ENCODE assay signal across 10 cellular contexts in genomic region chr2:159960413-159960812, GRCh38. TPM values are rescaled to one million over a fixed set of nuclear protein-coding genes. Genes with fewer than 3 reads are reported as not detected.
DNase-seq lines count a peak whose midpoint lies in the region; TF ChIP-seq lines count a peak whose summit lies in the region.
"Had no signal": no experiment of that assay in that cellular context is flagged by ENCODE, and none has a peak within 500 bp of the region (broad histone marks: within the 10 kb centered on the region; RNA-seq: fewer than 3 reads in every experiment).

No MANE protein-coding gene starts in this region.

- POLR2A ChIA-PET in SK-N-SH (lab: Yijun Ruan, JAX), result no interaction called here

- H3K4me3 Mint-ChIP-seq in HFFc6, result no peak overlapping the region
- no peak overlapping the region for H3K4me3 Mint-ChIP-seq in T-helper 2 cell treated with Interferon-gamma antibody and Interleukin-4, amounts not matched to agents 5 μg/mL and 100 μg/mL, for 36 hours

- H3K9me3 ChIP-seq in SK-N-SH, result no peaks in the 10 kb centered on the region
- no peaks in the 10 kb centered on the region for H3K9me3 ChIP-seq in mesodermal cell (ENCODE audit: control insufficient read depth, low read length)

- whole genome bisulfite sequencing in SK-N-SH (ENCODE audit: low lambda C conversion rate), result 94% methylated on average over 2 of the region's 2 CpGs
- WGBS in mesodermal cell (ENCODE audit: insufficient coverage in 2 of 2), 2 experiments, result no CpG with 5 or more reads among the region's 2 CpGs

- TF ChIP-seq CTCF in GM13977 (IDR thresholded peaks at IDR 0.05; ENCODE audit: extremely low read depth, insufficient read depth, missing control alignments) (no peak), HFFc6 (IDR thresholded peaks at IDR 0.05) (no peak), SK-N-SH (IDR thresholded peaks at IDR 0.05) (no peak)

- H3K27ac ChIP-seq in SK-N-SH (ENCODE audit: low read depth in 2 of 2, low read length in 1 of 2), result peak overlapping the region; percentile 50 to 66; a peak in 3 of 4 replicates
- peak overlapping the region; percentile 24 for H3K27ac ChIP-seq in mesodermal cell (ENCODE audit: low read depth, low read length, severe bottlenecking)
- H3K27ac ChIP-seq: parathyroid adenoma had no signal

- H3K9me3 Mint-ChIP-seq in HFFc6, result no peaks in the 10 kb centered on the region
- no peaks in the 10 kb centered on the region for H3K9me3 Mint-ChIP-seq in T-helper 2 cell treated with Interferon-gamma antibody and Interleukin-4, amounts not matched to agents 5 μg/mL and 100 μg/mL, for 36 hours

- peak overlapping the region; percentile 10 for H2AFZ ChIP-seq in SK-N-SH (ENCODE audit: low read depth)
- H2AFZ ChIP-seq: parathyroid adenoma had no signal

- H3K4me1 ChIP-seq in SK-N-SH (ENCODE audit: control insufficient read depth in 1 of 2, insufficient read depth in 2 of 2, low read depth in 1 of 2, low read length in 1 of 2) (no peaks in the 10 kb centered on the region; a peak in 2 of 4 replicates), mesodermal cell (ENCODE audit: control insufficient read depth, insufficient read depth, low read length, poor library complexity, severe bottlenecking) (peaks cover 9% of the 10 kb centered on the region)
- H3K4me1 ChIP-seq: parathyroid adenoma had no signal

- in situ Hi-C loops in GM13977 (cut with MboI; ENCODE audit: low pct_unique_long_range_greater_than_20kb, low sequenced_read_pairs, unreplicated experiment), result loop anchor here (25.0 kb wide), 1 partner anchor 1048 kb away; no protein-coding TSS in a partner anchor

- CTCF ChIA-PET in SK-N-SH (lab: Yijun Ruan, JAX), result no interaction called here

- H3K27me3 ChIP-seq in SK-N-SH (ENCODE audit: insufficient read depth), result no peaks in the 10 kb centered on the region

- no peak for TF ChIP-seq RAD21 in SK-N-SH (IDR thresholded peaks at IDR 0.05; ENCODE audit: low read length)

- peaks cover 7% of the 10 kb centered on the region; the same call in 1 of the 2 replicates for H3K36me3 Mint-ChIP-seq in HFFc6 (ENCODE audit: low read depth)
- no peaks in the 10 kb centered on the region for H3K36me3 Mint-ChIP-seq in T-helper 2 cell treated with Interferon-gamma antibody and Interleukin-4, amounts not matched to agents 5 μg/mL and 100 μg/mL, for 36 hours (ENCODE audit: low read depth)

- peaks cover 8% of the 10 kb centered on the region for H3F3A ChIP-seq in SK-N-SH (replicated peaks; ENCODE audit: insufficient read depth)

- peak in 1 of 2 experiments; percentile 35; a peak in 1 of 4 replicates for TF ChIP-seq EP300 in SK-N-SH (IDR thresholded peaks at IDR 0.05; ENCODE audit: borderline replicate concordance in 1 of 2, low read depth in 1 of 2, low read length in 1 of 2)

- peak overlapping the region; percentile 51 for H3K4me2 ChIP-seq in SK-N-SH

- peaks cover 2% of the 10 kb centered on the region; the same call in 1 of the 2 replicates for H3K27me3 Mint-ChIP-seq in HFFc6 (ENCODE audit: insufficient read depth)
- H3K27me3 Mint-ChIP-seq in T-helper 2 cell treated with Interferon-gamma antibody and Interleukin-4, amounts not matched to agents 5 μg/mL and 100 μg/mL, for 36 hours (ENCODE audit: low read depth), result peaks cover 3% of the 10 kb centered on the region

- DNase-seq in GM13977 (ENCODE audit: low spot score), result peak; percentile 5
- DNase-seq in HFFc6, result peak; percentile 66
- no peak for DNase-seq in SK-N-SH
- no peak for DNase-seq in NCI-H2227 (lab: John Stamatoyannopoulos, UW; ENCODE audit: unreplicated experiment)
- DNase-seq in NCI-H146 treated with DMSO at 0.1 percent for 48 hours (lab: John Stamatoyannopoulos, UW; ENCODE audit: unreplicated experiment), result no peak
- no peak for DNase-seq in activated CD8-positive, alpha-beta memory T cell treated with anti-CD3 and anti-CD28 coated beads for 24 hours
- DNase-seq in T-helper 2 cell treated with Interferon-gamma antibody and Interleukin-4, amounts not matched to agents 5 μg/mL and 100 μg/mL, for 36 hours (ENCODE audit: low spot score), result no peak
- DNase-seq: activated effector memory CD4-positive, alpha-beta T cell treated with Interleukin-2 at 50 U/mL for 16 hours had no signal

- no peak overlapping the region for H3K27ac Mint-ChIP-seq in HFFc6
- H3K27ac Mint-ChIP-seq in T-helper 2 cell treated with Interferon-gamma antibody and Interleukin-4, amounts not matched to agents 5 μg/mL and 100 μg/mL, for 36 hours, result no peak overlapping the region

- H3K9ac ChIP-seq in SK-N-SH, result no peak overlapping the region
- H3K9ac ChIP-seq: parathyroid adenoma had no signal

- H3K9me2 ChIP-seq in SK-N-SH, result no peaks in the 10 kb centered on the region

- H3K36me3 ChIP-seq in SK-N-SH (replicated peaks in 1 of 2; ENCODE audit: control insufficient read depth in 1 of 2, insufficient read depth in 2 of 2, low read length in 1 of 2) (no peaks in the 10 kb centered on the region), mesodermal cell (ENCODE audit: control insufficient read depth, insufficient read depth, low read length) (no peaks in the 10 kb centered on the region)

- H3K79me2 ChIP-seq in SK-N-SH (ENCODE audit: insufficient read depth), result no peaks in the 10 kb centered on the region
- H3K79me2 ChIP-seq: parathyroid adenoma had no signal

- peaks cover 21% of the 10 kb centered on the region for H3K4me1 Mint-ChIP-seq in HFFc6 (ENCODE audit: low read depth)
- H3K4me1 Mint-ChIP-seq in T-helper 2 cell treated with Interferon-gamma antibody and Interleukin-4, amounts not matched to agents 5 μg/mL and 100 μg/mL, for 36 hours (ENCODE audit: low read depth), result no peaks in the 10 kb centered on the region

- no peak overlapping the region for H3K4me3 ChIP-seq in SK-N-SH (ENCODE audit: low read depth in 2 of 2, low read length in 1 of 2)
- H3K4me3 ChIP-seq in mesodermal cell (ENCODE audit: extremely low read depth, insufficient read depth, low read length, poor library complexity, severe bottlenecking), result no peak overlapping the region

- no peaks in the 10 kb centered on the region for H4K20me1 ChIP-seq in SK-N-SH (ENCODE audit: insufficient read depth)

TF ChIP-seq in SK-N-SH, 30 proteins besides CTCF, POLR2A, EP300 and RAD21 (continues in another document):
- peak; percentile 88 for TF ChIP-seq FOSL2 (IDR thresholded peaks at IDR 0.05; ENCODE audit: borderline replicate concordance, low read depth)
- no peak for TF ChIP-seq CHD2 (IDR thresholded peaks at IDR 0.05; ENCODE audit: low read length, partially characterized antibody)
- TF ChIP-seq MAX (IDR thresholded peaks at IDR 0.05; ENCODE audit: low read depth), result no peak
- TF ChIP-seq POLR2AphosphoS5 (IDR thresholded peaks at IDR 0.05; ENCODE audit: low read depth, low read length), result no peak
- TF ChIP-seq NFIC (IDR thresholded peaks at IDR 0.05; ENCODE audit: borderline replicate concordance), result no peak
- TF ChIP-seq FOXJ3 (CRISPR knock-in tag; IDR thresholded peaks at IDR 0.05), result no peak
- no peak for TF ChIP-seq USF2 (IDR thresholded peaks at IDR 0.05; ENCODE audit: borderline replicate concordance, low read depth, low read length)
- no peak for TF ChIP-seq GABPA (IDR thresholded peaks at IDR 0.05; ENCODE audit: low read depth)
- no peak for TF ChIP-seq NRF1 (IDR thresholded peaks at IDR 0.05; ENCODE audit: low read depth, low read length)
- TF ChIP-seq RFX5 (IDR thresholded peaks at IDR 0.05; ENCODE audit: low read length), result no peak
- no peak for TF ChIP-seq ELF1 (IDR thresholded peaks at IDR 0.05)
- TF ChIP-seq TAF1 (IDR thresholded peaks at IDR 0.05; ENCODE audit: borderline replicate concordance, low read depth, low read length), result no peak
- TF ChIP-seq SMC3 (IDR thresholded peaks at IDR 0.05; ENCODE audit: low read depth, low read length), result no peak
- peak; percentile 80 for TF ChIP-seq JUND (IDR thresholded peaks at IDR 0.05)
- no peak for TF ChIP-seq FOXM1 (IDR thresholded peaks at IDR 0.05; ENCODE audit: low read depth)
- no peak for TF ChIP-seq IRF3 (IDR thresholded peaks at IDR 0.05; ENCODE audit: low read depth, low read length)
- no peak for TF ChIP-seq USF1 (IDR thresholded peaks at IDR 0.05; ENCODE audit: borderline replicate concordance, low read depth)
- TF ChIP-seq TCF12 (IDR thresholded peaks at IDR 0.05), result peak; percentile 37

RNA-seq across cellular contexts. Expression of gene LY75, which starts 55.9 kb away (rescaled TPM):
- not detected for total RNA-seq in HFFc6 (2021; fragmentation: NEBNext Ultra II Directional; extraction: Animal tissue kit (Norgen Biotek cat#: 25700))
- polyA plus RNA-seq in SK-N-SH (2012; rRNA removed), result not detected in 2 replicates
- polyA plus RNA-seq in SK-N-SH (2012; cell fraction: cytosol; rRNA removed), result under 0.01 TPM in 1 of 2 replicates, not detected in the other
- polyA plus RNA-seq in SK-N-SH (2012; cell fraction: nucleus; rRNA removed), result not detected in 2 replicates
- not detected for polyA plus RNA-seq in mesodermal cell (2013, experiment 1 of 2)
- polyA plus RNA-seq in mesodermal cell (2013, experiment 2 of 2), result not detected

Comparison
In these comparisons a context has a peak if more than half of its experiments do, and no peak if none do; other contexts are left out.
1. DNase-seq: peak in GM13977 (single experiment) and HFFc6 (single experiment); none in SK-N-SH (single experiment), NCI-H2227 (single experiment), NCI-H146 treated with DMSO at 0.1 percent for 48 hours (single experiment), activated CD8-positive, alpha-beta memory T cell treated with anti-CD3 and anti-CD28 coated beads for 24 hours (single experiment) and T-helper 2 cell treated with Interferon-gamma antibody and Interleukin-4, amounts not matched to agents 5 μg/mL and 100 μg/mL, for 36 hours (single experiment).